In the genomic region with DNA sequence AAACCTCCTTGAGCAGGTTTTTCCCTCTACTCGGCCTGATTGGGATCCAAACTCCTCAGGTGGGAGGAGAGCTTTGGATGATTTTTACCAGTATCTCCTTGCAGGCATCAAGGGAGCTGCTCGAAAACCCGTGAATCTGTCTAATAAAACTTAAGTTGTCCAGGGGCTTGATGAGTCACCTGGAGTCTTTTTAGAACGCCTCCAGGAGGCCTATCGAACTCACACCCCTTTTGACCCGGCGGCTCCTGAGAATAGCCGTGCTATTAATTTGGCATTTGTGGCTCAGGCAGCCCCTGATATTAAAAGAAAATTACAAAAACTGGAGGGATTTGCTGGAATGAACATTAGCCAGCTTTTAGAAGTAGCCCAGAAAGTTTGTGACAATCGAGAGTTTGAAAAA, we compare ENCODE assay signal across 16 cellular contexts.
"Had no signal": no experiment of that assay in that cellular context is flagged by ENCODE, and none has a peak within 500 bp of the region (broad histone marks: within the 10 kb centered on the region; RNA-seq: fewer than 3 reads in every experiment).

No MANE protein-coding gene starts in this region.

- H3K9me3 Mint-ChIP-seq: activated B cell treated with CpG ODN at 0.5 μM for 24 hours; activated CD4-positive, alpha-beta T cell treated with anti-CD3 and anti-CD28 coated beads, Interleukin-2, amount 10 ng/mL, durations not matched to agents 24 days and 14 days; activated naive CD8-positive, alpha-beta T cell treated with anti-CD3 and anti-CD28 coated beads, Interleukin-2, amount 10 ng/mL, durations not matched to agents 7 days and 5 days; activated T-helper 1 cell treated with anti-CD3 and anti-CD28 coated beads, Interleukin-12 subunit alpha, Interleukin-12 subunit beta, Interleukin-2, Interleukin-4 antibody, amounts not matched to agents 30 ng/mL and 10 ng/mL and 1 ng/mL, durations not matched to agents 14 hours and 24 hours and 36 hours; memory B cell; natural killer cell; stimulated activated naive CD8-positive, alpha-beta T cell treated with anti-CD3 and anti-CD28 coated beads, Interleukin-15, amount 100 ng/mL, for 72 hours; type B pancreatic cell had no signal

- H3K4me3 Mint-ChIP-seq: activated B cell treated with CpG ODN at 0.5 μM for 24 hours; activated CD4-positive, alpha-beta T cell treated with anti-CD3 and anti-CD28 coated beads, Interleukin-2, amount 10 ng/mL, durations not matched to agents 24 days and 14 days; activated CD8-positive, alpha-beta T cell treated with anti-CD3 and anti-CD28 coated beads, Interleukin-2, amount 10 ng/mL, durations not matched to agents 7 days and 5 days; activated naive CD8-positive, alpha-beta T cell treated with anti-CD3 and anti-CD28 coated beads, Interleukin-2, amount 10 ng/mL, durations not matched to agents 7 days and 5 days; activated T-helper 1 cell treated with anti-CD3 and anti-CD28 coated beads, Interleukin-12 subunit alpha, Interleukin-12 subunit beta, Interleukin-2, Interleukin-4 antibody, amounts not matched to agents 30 ng/mL and 10 ng/mL and 1 ng/mL, durations not matched to agents 14 hours and 24 hours and 36 hours; memory B cell; natural killer cell; stimulated activated naive CD8-positive, alpha-beta T cell treated with anti-CD3 and anti-CD28 coated beads, Interleukin-15, amount 100 ng/mL, for 72 hours; type B pancreatic cell had no signal

- H3K4me1 Mint-ChIP-seq: memory B cell, natural killer cell had no signal

- DNase-seq: activated B cell treated with CpG ODN at 0.5 μM for 24 hours; activated CD4-positive, alpha-beta T cell treated with anti-CD3 and anti-CD28 coated beads, Interleukin-2, amount 10 ng/mL, durations not matched to agents 24 days and 14 days; activated CD8-positive, alpha-beta T cell treated with anti-CD3 and anti-CD28 coated beads, Interleukin-2, amount 10 ng/mL, durations not matched to agents 7 days and 5 days; activated naive CD4-positive, alpha-beta T cell; activated naive CD8-positive, alpha-beta T cell treated with anti-CD3 and anti-CD28 coated beads, Interleukin-2, amount 10 ng/mL, durations not matched to agents 7 days and 5 days; foreskin fibroblast; glutamatergic neuron; left ventricle myocardium superior; natural killer cell; stimulated activated naive CD8-positive, alpha-beta T cell treated with anti-CD3 and anti-CD28 coated beads, Interleukin-15, amount 100 ng/mL, for 72 hours had no signal

- H3K27ac Mint-ChIP-seq: activated B cell treated with CpG ODN at 0.5 μM for 24 hours; activated CD4-positive, alpha-beta T cell treated with anti-CD3 and anti-CD28 coated beads, Interleukin-2, amount 10 ng/mL, durations not matched to agents 24 days and 14 days; activated CD8-positive, alpha-beta T cell treated with anti-CD3 and anti-CD28 coated beads, Interleukin-2, amount 10 ng/mL, durations not matched to agents 7 days and 5 days; activated naive CD8-positive, alpha-beta T cell treated with anti-CD3 and anti-CD28 coated beads, Interleukin-2, amount 10 ng/mL, durations not matched to agents 7 days and 5 days; activated T-helper 1 cell treated with anti-CD3 and anti-CD28 coated beads, Interleukin-12 subunit alpha, Interleukin-12 subunit beta, Interleukin-2, Interleukin-4 antibody, amounts not matched to agents 30 ng/mL and 10 ng/mL and 1 ng/mL, durations not matched to agents 14 hours and 24 hours and 36 hours; memory B cell; type B pancreatic cell had no signal

- H3K27me3 Mint-ChIP-seq: activated B cell treated with CpG ODN at 0.5 μM for 24 hours; activated CD4-positive, alpha-beta T cell treated with anti-CD3 and anti-CD28 coated beads, Interleukin-2, amount 10 ng/mL, durations not matched to agents 24 days and 14 days; activated naive CD8-positive, alpha-beta T cell treated with anti-CD3 and anti-CD28 coated beads, Interleukin-2, amount 10 ng/mL, durations not matched to agents 7 days and 5 days; memory B cell; stimulated activated naive CD8-positive, alpha-beta T cell treated with anti-CD3 and anti-CD28 coated beads, Interleukin-15, amount 100 ng/mL, for 72 hours had no signal

- ATAC-seq: esophagus mucosa had no signal

- H3K4me3 ChIP-seq: breast epithelium, skin epidermis had no signal

- H3K36me3 Mint-ChIP-seq: activated naive CD8-positive, alpha-beta T cell treated with anti-CD3 and anti-CD28 coated beads, Interleukin-2, amount 10 ng/mL, durations not matched to agents 7 days and 5 days; memory B cell; natural killer cell; type B pancreatic cell had no signal
